In the genomic region with DNA sequence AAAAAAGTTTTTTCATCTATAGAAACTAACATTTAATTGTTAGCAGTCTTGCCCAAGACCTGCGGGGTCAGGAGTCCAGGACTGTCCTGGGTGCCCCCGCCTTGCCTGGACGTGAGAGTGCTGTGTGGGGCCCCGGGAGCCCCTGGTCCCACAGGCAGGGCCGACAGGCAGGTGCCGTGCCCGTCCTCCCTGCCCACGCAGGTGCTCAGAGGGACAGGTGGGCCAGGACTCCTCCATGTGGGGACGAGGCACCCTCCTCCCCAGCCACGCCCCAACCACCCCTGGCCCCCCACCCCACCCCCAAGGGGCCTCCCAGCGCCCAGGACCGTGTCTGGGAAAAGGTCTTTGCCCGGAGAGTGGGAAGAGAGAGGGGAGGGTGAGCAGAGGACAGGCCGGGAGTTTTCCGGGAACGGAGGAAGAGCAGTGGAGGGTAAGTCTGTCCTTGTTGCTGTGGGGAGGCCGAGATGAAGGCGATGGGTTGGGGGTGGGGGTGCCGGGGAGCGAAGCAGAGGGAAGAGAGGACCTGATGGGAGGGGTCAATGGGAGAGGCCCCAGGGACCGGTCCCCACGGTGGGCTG, we compare ENCODE assay signal across 9 cellular contexts. TPM values are rescaled to one million over a fixed set of nuclear protein-coding genes. Genes with fewer than 3 reads are reported as not detected.
A peak's percentile ranks its signal among the peaks of the same experiment; 100 is the strongest.
DNase-seq lines count a peak whose midpoint lies in the region; ATAC-seq, FAIRE-seq and TF ChIP-seq lines count a peak whose summit lies in the region.
"Had no signal": no experiment of that assay in that cellular context is flagged by ENCODE, and none has a peak within 500 bp of the region (broad histone marks: within the 10 kb centered on the region; RNA-seq: fewer than 3 reads in every experiment).

No MANE protein-coding gene starts in this region.

- peak overlapping the region; percentile 68; the same call in 1 of the 2 replicates for H4K8ac ChIP-seq in H1 (ENCODE audit: extremely low read depth, insufficient read depth, low read length)

- H2BK12ac ChIP-seq in H1 (ENCODE audit: low read depth, low read length), result no peak overlapping the region

- H2AK5ac ChIP-seq in H1 (ENCODE audit: low read depth, low read length), result no peak overlapping the region

- no peak for FAIRE-seq in H1 (lab: Jason Lieb, UNC)

- H3K4me3 Mint-ChIP-seq in CD4-positive, alpha-beta T cell, result peak overlapping the region; percentile 83
- peak overlapping the region; percentile 72 for H3K4me3 Mint-ChIP-seq in nephron progenitor cell

- no peak overlapping the region for H2BK20ac ChIP-seq in H1 (ENCODE audit: low read length)

- no peak for TF ChIP-seq POLR2A in H1 (IDR thresholded peaks at IDR 0.05; ENCODE audit: control extremely low read depth in 1 of 2, low read depth in 2 of 2, low read length in 2 of 2)

- H3K9me3 ChIP-seq in CD4-positive, alpha-beta T cell (ENCODE audit: control insufficient read depth, low read length), result no peaks in the 10 kb centered on the region
- no peaks in the 10 kb centered on the region for H3K9me3 ChIP-seq in H1 (ENCODE audit: insufficient read depth in 2 of 2, low read depth in 1 of 2, low read length in 1 of 2)

- peak overlapping the region; percentile 35 to 86 for H3K4me2 ChIP-seq in H1 (ENCODE audit: insufficient read depth in 1 of 2, low read depth in 2 of 2, low read length in 2 of 2)

- TF ChIP-seq RAD21 in H1 (IDR thresholded peaks at IDR 0.05 in 1 of 2, conservative IDR thresholded peaks at IDR 0.05 in 1 of 2; ENCODE audit: low read depth in 2 of 2, low read length in 2 of 2), result no peak

- no peak for ATAC-seq in CD4-positive, alpha-beta T cell (ENCODE audit: poor library complexity)
- ATAC-seq in HG03045 (IDR thresholded peaks at IDR 0.05; ENCODE audit: unreplicated experiment), result no peak

- no peak for TF ChIP-seq CTCF in CD4-positive, alpha-beta T cell (IDR thresholded peaks at IDR 0.05)
- TF ChIP-seq CTCF in H1 (IDR thresholded peaks at IDR 0.05; ENCODE audit: control extremely low read depth in 1 of 3, insufficient read depth in 1 of 3, low read depth in 1 of 3, low read length in 3 of 3) (no peak), nephron progenitor cell (IDR thresholded peaks at IDR 0.05) (no peak)

- no peaks in the 10 kb centered on the region for H3K27me3 Mint-ChIP-seq in CD4-positive, alpha-beta T cell
- peaks cover 13% of the 10 kb centered on the region for H3K27me3 Mint-ChIP-seq in nephron progenitor cell (ENCODE audit: low read depth, poor library complexity)

- H3K9me3 Mint-ChIP-seq in CD4-positive, alpha-beta T cell, result no peaks in the 10 kb centered on the region
- no peaks in the 10 kb centered on the region for H3K9me3 Mint-ChIP-seq in nephron progenitor cell

- peaks cover 10% of the 10 kb centered on the region for H3K4me1 Mint-ChIP-seq in CD4-positive, alpha-beta T cell (ENCODE audit: low read depth)
- peaks cover 4% of the 10 kb centered on the region for H3K4me1 Mint-ChIP-seq in nephron progenitor cell

- H3K4me3 ChIP-seq in H1 (ENCODE audit: extremely low read depth in 1 of 4, insufficient read depth in 2 of 4, low read depth in 3 of 4, low read length in 4 of 4), result peak overlapping the region; percentile 36 to 55 (median 49)

- H3K27ac ChIP-seq in CD4-positive, alpha-beta T cell (ENCODE audit: low read depth, low read length), result peak overlapping the region; percentile 56
- H3K27ac ChIP-seq in H1 (ENCODE audit: low read depth, low read length), result peak overlapping the region; percentile 20; the same call in 1 of the 2 replicates

- peak overlapping the region; percentile 71 for H3K18ac ChIP-seq in H1 (ENCODE audit: extremely low read depth, low read length)

- H4K91ac ChIP-seq in H1 (replicated peaks; ENCODE audit: insufficient read length, low read length), result peak overlapping the region; percentile 89

- H2BK5ac ChIP-seq in H1 (ENCODE audit: low read depth, low read length), result peak overlapping the region; percentile 93; the same call in 1 of the 2 replicates

- H3K23ac ChIP-seq in H1 (ENCODE audit: insufficient read length), result no peak overlapping the region

- intact Hi-C loops in CD4-positive, alpha-beta T cell (cut with DNase I, micrococcal nuclease), result loop anchor here in 1 of 2 experiments (10.0 kb wide), 1 partner anchor 105 kb away; the partner anchor contains the start of genes AJM1 and PHPT1

- H3K56ac ChIP-seq in H1 (replicated peaks; ENCODE audit: insufficient read length, low read depth, low read length), result peak overlapping the region; percentile 69

- CTCF ChIA-PET in CD4-positive, alpha-beta T cell (lab: Charles Lee), result no interaction called here
- CTCF ChIA-PET in H1 (lab: Charles Lee; ENCODE audit: partially characterized antibody), result interaction anchor here (1.0 to 4.4 kb wide), 6 partner anchors 20 to 114 kb away, joined by 3 to 63 read pairs (median 16); partner anchors contain the start of gene PAXX

- no peaks in the 10 kb centered on the region for H3K27me3 ChIP-seq in CD4-positive, alpha-beta T cell (ENCODE audit: control insufficient read depth, insufficient read depth, low read length)
- H3K27me3 ChIP-seq in H1 (replicated peaks in 1 of 4; ENCODE audit: control insufficient read depth in 3 of 4, extremely low read depth in 1 of 4, insufficient read depth in 3 of 4, low read length in 3 of 4), result no peaks in the 10 kb centered on the region

- POLR2A ChIA-PET in CD4-positive, alpha-beta T cell (lab: Charles Lee), result interaction anchor here (1.0 to 2.3 kb wide), 2 partner anchors 24 to 43 kb away, joined by 3 to 9 read pairs; partner anchors contain the start of gene PAXX
- POLR2A ChIA-PET in H1 (lab: Charles Lee; ENCODE audit: partially characterized antibody), result interaction anchor here (0.7 kb wide), 1 partner anchor 75 kb away, joined by 3 read pairs; no protein-coding TSS in a partner anchor

- H3K36me3 Mint-ChIP-seq in CD4-positive, alpha-beta T cell (ENCODE audit: low read depth), result no peaks in the 10 kb centered on the region
- no peaks in the 10 kb centered on the region for H3K36me3 Mint-ChIP-seq in nephron progenitor cell (ENCODE audit: low read depth)

- H3K27ac Mint-ChIP-seq in CD4-positive, alpha-beta T cell, result peak overlapping the region; percentile 86
- H3K27ac Mint-ChIP-seq in nephron progenitor cell, result no peak overlapping the region

- no peaks in the 10 kb centered on the region for H3K79me1 ChIP-seq in H1 (ENCODE audit: low read depth, low read length)

- H3K14ac ChIP-seq in H1 (ENCODE audit: insufficient read length), result no peak overlapping the region

- WGBS in H1 (ENCODE audit: extremely low coverage in 1 of 2, insufficient coverage in 1 of 2, insufficient read length in 1 of 2, insufficient replicate concordance in 2 of 2, low coverage in 1 of 2, low lambda C conversion rate in 2 of 2, missing lambda C conversion rate in 1 of 2), 2 experiments, result 32% methylated on average over 9 of the region's 22 CpGs; no CpG with 5 or more reads in 1 of the 2 experiments

- H3K79me2 ChIP-seq in H1 (ENCODE audit: control insufficient read depth in 1 of 2, insufficient read depth in 2 of 2, low read length in 2 of 2), result no peaks in the 10 kb centered on the region

- H3K4me1 ChIP-seq in H1 (replicated peaks in 1 of 4; ENCODE audit: control insufficient read depth in 3 of 4, insufficient read depth in 4 of 4, low read length in 3 of 4), result peaks cover 0 to 19% (median 13%) of the 10 kb centered on the region in 4 experiments; a peak in 5 of 7 replicates

- H3K9ac ChIP-seq in H1 (replicated peaks in 1 of 4; ENCODE audit: extremely low read depth in 1 of 4, low read depth in 3 of 4, low read length in 3 of 4), result peak overlapping the region in 3 of 4 experiments; percentile 38 to 56 (median 47); a peak in 5 of 7 replicates

- H2AFZ ChIP-seq in H1 (ENCODE audit: low read length), result no peak overlapping the region

- peak overlapping the region; percentile 78 for H3K4ac ChIP-seq in H1 (replicated peaks; ENCODE audit: insufficient read length, low read depth, low read length)

- no peak for TF ChIP-seq EP300 in H1 (IDR thresholded peaks at IDR 0.05; ENCODE audit: borderline replicate concordance in 1 of 2, low read depth in 2 of 2, low read length in 2 of 2)

- no peaks in the 10 kb centered on the region for H4K20me1 ChIP-seq in H1 (replicated peaks in 1 of 2; ENCODE audit: control insufficient read depth in 1 of 2, insufficient read depth in 2 of 2, low read length in 2 of 2)

- H2BK15ac ChIP-seq in H1 (ENCODE audit: low read length), result no peak overlapping the region

- H2BK120ac ChIP-seq in H1 (replicated peaks; ENCODE audit: low read depth, low read length), result no peak overlapping the region

- peaks cover 3% of the 10 kb centered on the region; the same call in 1 of the 2 replicates for H3K23me2 ChIP-seq in H1 (ENCODE audit: low read depth, low read length)

- peak in 1 of 10 experiments; percentile 7 for DNase-seq in CD4-positive, alpha-beta T cell
- DNase-seq in NCI-H748 (lab: John Stamatoyannopoulos, UW; ENCODE audit: unreplicated experiment) (peak; percentile 67), H1 (ENCODE audit: low read depth in 1 of 2, low spot score in 2 of 2) (no peak), nephron progenitor cell (no peak), SKM-1 (lab: John Stamatoyannopoulos, UW; ENCODE audit: unreplicated experiment) (no peak), GOT3 (lab: John Stamatoyannopoulos, UW) (no peak), mucosa of gallbladder (ENCODE audit: low spot score) (no peak)

- peak overlapping the region; percentile 79 for H4K5ac ChIP-seq in H1 (ENCODE audit: insufficient read length, low read depth, low read length)

- no peaks in the 10 kb centered on the region for H3K36me3 ChIP-seq in H1 (ENCODE audit: control insufficient read depth in 2 of 4, insufficient read depth in 4 of 4, low read length in 3 of 4)

RNA-seq across cellular contexts. Expression of gene LCN12, which starts 2.7 kb away (rescaled TPM):
- 1 to 10 TPM; 1.3 to 1.5 TPM for total RNA-seq in CD4-positive, alpha-beta T cell
- 1.5 and 1.7 TPM in 2 replicates for total RNA-seq in H1 (2021; fragmentation: NEBNext Ultra II Directional; extraction: Animal tissue kit (Norgen Biotek cat#: 25700))
- 1.1 and 2.1 TPM in 2 replicates for polyA plus RNA-seq in H1 (2011; rRNA removed)
- polyA plus RNA-seq in H1 (2011; cell fraction: cytosol; rRNA removed), result 1.2 TPM
- polyA plus RNA-seq in H1 (2011; cell fraction: nucleus; rRNA removed), result 20.2 TPM
- polyA plus RNA-seq in H1 (2012, experiment 1 of 2), result 0.91 to 2.5 TPM (median 1.7 TPM) in 4 replicates
- 0.35 TPM for polyA plus RNA-seq in H1 (2012, experiment 2 of 2)
- 0.43 TPM for polyA plus RNA-seq in H1 (2013, experiment 1 of 2)
- 0.39 TPM for polyA plus RNA-seq in H1 (2013, experiment 2 of 2)
- 0.12 and 1.3 TPM in 2 replicates for polyA minus RNA-seq in H1 (2011; rRNA and poly(A)+ RNA removed)
- not detected for polyA minus RNA-seq in H1 (2011; cell fraction: cytosol; rRNA and poly(A)+ RNA removed)
- polyA minus RNA-seq in H1 (2011; cell fraction: nucleus; rRNA and poly(A)+ RNA removed), result 0.40 TPM
- 10.0 TPM for total RNA-seq in mucosa of gallbladder
- total RNA-seq: lung microvascular endothelial cell had no signal

RNA-seq across cellular contexts. Expression of gene C8G, which starts 4.3 kb away (rescaled TPM):
- total RNA-seq in CD4-positive, alpha-beta T cell, result not detected
- total RNA-seq in H1 (2021; fragmentation: NEBNext Ultra II Directional; extraction: Animal tissue kit (Norgen Biotek cat#: 25700)), result 0.80 TPM in 1 of 2 replicates, not detected in the other
- 0.62 and 1.8 TPM in 2 replicates for polyA plus RNA-seq in H1 (2011; rRNA removed)
- polyA plus RNA-seq in H1 (2011; cell fraction: cytosol; rRNA removed), result 1.4 TPM
- 8.4 TPM for polyA plus RNA-seq in H1 (2011; cell fraction: nucleus; rRNA removed)
- 0.88 to 1.5 TPM in 2 of 4 replicates, not detected in the others for polyA plus RNA-seq in H1 (2012, experiment 1 of 2)
- polyA plus RNA-seq in H1 (2012, experiment 2 of 2), result not detected
- polyA plus RNA-seq in H1 (2013, experiment 1 of 2), result 1.6 TPM
- 0.75 TPM for polyA plus RNA-seq in H1 (2013, experiment 2 of 2)
- not detected in 2 replicates for polyA minus RNA-seq in H1 (2011; rRNA and poly(A)+ RNA removed)
- polyA minus RNA-seq in H1 (2011; cell fraction: cytosol; rRNA and poly(A)+ RNA removed), result not detected
- polyA minus RNA-seq in H1 (2011; cell fraction: nucleus; rRNA and poly(A)+ RNA removed), result not detected
- total RNA-seq in mucosa of gallbladder, result 110 TPM

RNA-seq across cellular contexts. Expression of gene FBXW5, which starts 4.8 kb away (rescaled TPM):
- total RNA-seq in CD4-positive, alpha-beta T cell, result 10 to 100 TPM; 41.0 to 41.7 TPM
- total RNA-seq in H1 (2021; fragmentation: NEBNext Ultra II Directional; extraction: Animal tissue kit (Norgen Biotek cat#: 25700)), result 49.0 and 49.5 TPM in 2 replicates
- polyA plus RNA-seq in H1 (2011; rRNA removed), result 71.0 and 93.6 TPM in 2 replicates
- polyA plus RNA-seq in H1 (2011; cell fraction: cytosol; rRNA removed), result 63.6 TPM
- polyA plus RNA-seq in H1 (2011; cell fraction: nucleus; rRNA removed), result 128 TPM
- 21.9 to 43.5 TPM (median 42.5 TPM) in 4 replicates for polyA plus RNA-seq in H1 (2012, experiment 1 of 2)
- 42.7 TPM for polyA plus RNA-seq in H1 (2012, experiment 2 of 2)
- polyA plus RNA-seq in H1 (2013, experiment 1 of 2), result 31.4 TPM
- polyA plus RNA-seq in H1 (2013, experiment 2 of 2), result 30.2 TPM
- polyA minus RNA-seq in H1 (2011; rRNA and poly(A)+ RNA removed), result 30.9 and 37.2 TPM in 2 replicates
- polyA minus RNA-seq in H1 (2011; cell fraction: cytosol; rRNA and poly(A)+ RNA removed), result 67.3 TPM
- 46.9 TPM for polyA minus RNA-seq in H1 (2011; cell fraction: nucleus; rRNA and poly(A)+ RNA removed)
- 144 TPM for total RNA-seq in mucosa of gallbladder

RNA-seq across cellular contexts. Expression of gene PTGDS, which starts 28.0 kb away (rescaled TPM):
- total RNA-seq in CD4-positive, alpha-beta T cell, result 10 to 100 TPM; 40.6 to 41.0 TPM
- total RNA-seq in H1 (2021; fragmentation: NEBNext Ultra II Directional; extraction: Animal tissue kit (Norgen Biotek cat#: 25700)), result 2.2 and 2.3 TPM in 2 replicates
- polyA plus RNA-seq in H1 (2011; rRNA removed), result 1.7 and 2.5 TPM in 2 replicates
- 1.1 TPM for polyA plus RNA-seq in H1 (2011; cell fraction: cytosol; rRNA removed)
- polyA plus RNA-seq in H1 (2011; cell fraction: nucleus; rRNA removed), result 6.2 TPM
- 0.66 to 1.3 TPM (median 0.98 TPM) in 4 replicates for polyA plus RNA-seq in H1 (2012, experiment 1 of 2)
- 1.4 TPM for polyA plus RNA-seq in H1 (2012, experiment 2 of 2)
- 1.4 TPM for polyA plus RNA-seq in H1 (2013, experiment 1 of 2)
- 2.0 TPM for polyA plus RNA-seq in H1 (2013, experiment 2 of 2)
- polyA minus RNA-seq in H1 (2011; rRNA and poly(A)+ RNA removed), result 0.54 TPM in 1 of 2 replicates, not detected in the other
- polyA minus RNA-seq in H1 (2011; cell fraction: cytosol; rRNA and poly(A)+ RNA removed), result not detected
- 1.9 TPM for polyA minus RNA-seq in H1 (2011; cell fraction: nucleus; rRNA and poly(A)+ RNA removed)
- 481 TPM for total RNA-seq in mucosa of gallbladder

RNA-seq across cellular contexts. Expression of gene LCNL1, which starts 33.5 kb away (rescaled TPM):
- total RNA-seq in CD4-positive, alpha-beta T cell, result 1 to 10 TPM in 1 of 2 experiments, under 1 TPM in 1; 0.93 to 1.0 TPM
- 0.15 TPM in 1 of 2 replicates, not detected in the other for total RNA-seq in H1 (2021; fragmentation: NEBNext Ultra II Directional; extraction: Animal tissue kit (Norgen Biotek cat#: 25700))
- polyA plus RNA-seq in H1 (2011; rRNA removed), result 0.11 and 0.35 TPM in 2 replicates
- polyA plus RNA-seq in H1 (2011; cell fraction: cytosol; rRNA removed), result 0.21 TPM
- 1.5 TPM for polyA plus RNA-seq in H1 (2011; cell fraction: nucleus; rRNA removed)
- polyA plus RNA-seq in H1 (2012, experiment 1 of 2), result 0.07 TPM in 1 of 4 replicates, not detected in the others
- 0.13 TPM for polyA plus RNA-seq in H1 (2012, experiment 2 of 2)
- 0.18 TPM for polyA plus RNA-seq in H1 (2013, experiment 1 of 2)
- 0.06 TPM for polyA plus RNA-seq in H1 (2013, experiment 2 of 2)
- 0.25 TPM in 1 of 2 replicates, not detected in the other for polyA minus RNA-seq in H1 (2011; rRNA and poly(A)+ RNA removed)
- not detected for polyA minus RNA-seq in H1 (2011; cell fraction: cytosol; rRNA and poly(A)+ RNA removed)
- 1.00 TPM for polyA minus RNA-seq in H1 (2011; cell fraction: nucleus; rRNA and poly(A)+ RNA removed)
- 0.92 TPM for total RNA-seq in mucosa of gallbladder
- total RNA-seq: lung microvascular endothelial cell had no signal

Comparison
In these comparisons a context has a peak if more than half of its experiments do, and no peak if none do; other contexts are left out.
1. RNA of gene C8G, which starts 4.3 kb away (total RNA-seq): 110 TPM in mucosa of gallbladder (single experiment); 0.80 TPM in H1 and not detected in CD4-positive, alpha-beta T cell; every median in the first group is over 10 times any median in the second.